21 cellular contexts compared by ENCODE assay signal in genomic region chr4:9984621-9985020, GRCh38.
"Had no signal": no experiment of that assay in that cellular context is flagged by ENCODE, and none has a peak within 500 bp of the region (broad histone marks: within the 10 kb centered on the region; RNA-seq: fewer than 3 reads in every experiment).

No MANE protein-coding gene starts in this region.

- H3K4me1 Mint-ChIP-seq: memory B cell had no signal

- H3K27ac ChIP-seq: coronary artery, dorsolateral prefrontal cortex, epithelial cell of prostate, foreskin keratinocyte, gastroesophageal sphincter, heart left ventricle, left lung, lower lobe of right lung had no signal

- H3K4me3 ChIP-seq: coronary artery, dorsolateral prefrontal cortex, gastroesophageal sphincter, heart left ventricle, left lung, lower lobe of right lung had no signal

- H3K9me3 ChIP-seq: gastroesophageal sphincter, heart left ventricle, left lung, lower lobe of right lung had no signal

- H3K4me3 Mint-ChIP-seq: effector memory CD8-positive, alpha-beta T cell; endodermal cell; memory B cell had no signal

- DNase-seq: dermis blood vessel endothelial cell; dorsolateral prefrontal cortex; effector CD8-positive, alpha-beta T cell; effector memory CD8-positive, alpha-beta T cell; endodermal cell; erythroblast; foreskin keratinocyte; heart left ventricle; hippocampal formation; left cardiac atrium; left lung; left ventricle myocardium superior; lower lobe of right lung; mammary epithelial cell; mesendoderm; midbrain had no signal

- H3K27me3 ChIP-seq: dorsolateral prefrontal cortex, foreskin keratinocyte, gastroesophageal sphincter, heart left ventricle, left lung had no signal

- H3K27ac Mint-ChIP-seq: effector memory CD8-positive, alpha-beta T cell; endodermal cell; memory B cell had no signal

- H3K4me1 ChIP-seq: foreskin keratinocyte, gastroesophageal sphincter, lower lobe of right lung had no signal

- ATAC-seq: effector memory CD8-positive, alpha-beta T cell; esophagus mucosa; foreskin keratinocyte; gastroesophageal sphincter; heart left ventricle; left cardiac atrium; left lung; left ventricle myocardium superior; lower lobe of right lung had no signal

- H3K36me3 ChIP-seq: lower lobe of right lung had no signal

- H3K9me3 Mint-ChIP-seq: endodermal cell had no signal
